In the genomic region with DNA sequence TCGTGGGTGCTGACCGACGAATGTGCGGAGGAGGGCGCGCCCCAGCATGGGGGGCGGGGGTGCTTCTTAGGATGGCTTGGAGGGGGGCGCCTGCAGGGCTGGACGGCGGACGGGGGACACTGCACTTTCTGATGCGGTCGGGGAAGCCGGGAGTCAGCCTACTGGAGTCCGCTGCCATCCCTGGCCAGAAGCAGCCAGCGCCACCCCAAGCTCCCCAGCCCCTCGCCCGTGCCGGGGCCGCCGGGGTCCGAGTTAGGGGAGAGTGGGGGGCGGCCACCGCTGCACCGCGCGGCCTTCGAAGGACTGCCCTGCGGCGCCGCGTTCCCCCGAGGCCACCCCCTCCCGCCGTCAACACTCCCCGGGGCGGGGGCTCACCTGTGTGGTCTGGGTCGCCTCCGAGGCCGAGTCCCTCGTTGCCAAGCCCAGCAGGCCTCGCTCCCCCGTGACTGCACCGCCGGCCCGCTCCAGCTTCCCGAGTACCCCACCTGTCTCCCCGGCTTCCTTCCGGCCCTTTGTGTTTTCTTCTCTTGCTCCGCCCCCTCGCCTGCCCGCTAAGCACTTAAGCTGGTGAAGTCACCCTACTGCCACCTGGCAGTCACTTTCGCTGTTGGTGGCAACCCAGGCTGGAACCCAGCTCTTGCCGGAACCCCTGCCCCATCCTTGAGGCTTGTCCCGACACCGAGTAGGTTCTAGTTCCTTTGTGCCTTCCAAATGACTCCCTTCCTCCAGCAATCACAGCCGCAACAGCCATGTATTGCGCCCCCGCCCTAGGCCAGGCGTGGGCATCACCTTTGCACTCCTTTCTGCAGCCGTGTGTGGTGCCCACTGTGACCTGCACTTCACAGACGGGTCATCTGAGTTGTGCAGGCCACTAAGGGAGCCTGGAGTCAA, we compare ENCODE assay signal across 8 cellular contexts.
DNase-seq lines count a peak whose midpoint lies in the region; ATAC-seq and TF ChIP-seq lines count a peak whose summit lies in the region.

A gene with protein sequence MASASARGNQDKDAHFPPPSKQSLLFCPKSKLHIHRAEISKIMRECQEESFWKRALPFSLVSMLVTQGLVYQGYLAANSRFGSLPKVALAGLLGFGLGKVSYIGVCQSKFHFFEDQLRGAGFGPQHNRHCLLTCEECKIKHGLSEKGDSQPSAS (minus strand): TSS at position 492 of the 891 bp plus-strand sequence. CDS start 2,225 bp downstream, outside the sequence.

- DNase-seq in NCI-H1436 (lab: John Stamatoyannopoulos, UW) (peak; percentile 94), T-helper 9 cell (peak; percentile 74), brain microvascular endothelial cell (no peak), iris pigment epithelial cell (ENCODE audit: low read depth) (peak; percentile 47), superior temporal gyrus (ENCODE audit: extremely low spot score) (no peak)
- DNase-seq in stimulated activated CD4-positive, alpha-beta T cell treated with anti-CD3 and anti-CD28 coated beads, Interleukin-1b, Interleukin-23, amount 100 ng/mL, for 48 hours, result peak; percentile 82

- ATAC-seq in HG02798 (IDR thresholded peaks at IDR 0.05; ENCODE audit: poor library complexity, unreplicated experiment), result peak; percentile 97

- no peaks in the 10 kb centered on the region for H3K36me3 ChIP-seq in brain microvascular endothelial cell (replicated peaks)

- no peaks in the 10 kb centered on the region for H3K27me3 ChIP-seq in brain microvascular endothelial cell (replicated peaks)

- TF ChIP-seq POLR2A in GM15510 (IDR thresholded peaks at IDR 0.05; ENCODE audit: borderline replicate concordance, extremely low read depth, insufficient read length), result peak; percentile 72

- in situ Hi-C loops in brain microvascular endothelial cell (cut with HindIII; ENCODE audit: low pct_ligation_motif_present, low sequenced_read_pairs), result no loop called here

- H3K4me3 ChIP-seq in brain microvascular endothelial cell (ENCODE audit: low read depth, low read length), result peak within 1 kb of the TSS; percentile 66

- TF ChIP-seq CTCF in brain microvascular endothelial cell (IDR thresholded peaks at IDR 0.05; ENCODE audit: low read depth, low read length, missing control alignments), result no peak

- H3K27ac ChIP-seq in brain microvascular endothelial cell, result no peak within 1 kb of the TSS

Comparison
In these comparisons a context has a peak if more than half of its experiments do, and no peak if none do; other contexts are left out.
1. DNase-seq: peak in NCI-H1436 (single experiment), T-helper 9 cell (single experiment), iris pigment epithelial cell (single experiment) and stimulated activated CD4-positive, alpha-beta T cell treated with anti-CD3 and anti-CD28 coated beads, Interleukin-1b, Interleukin-23, amount 100 ng/mL, for 48 hours (single experiment); none in brain microvascular endothelial cell (single experiment) and superior temporal gyrus (single experiment).